In genomic region chr6:14004258-14004657, GRCh38 we compare ENCODE assay signal across 15 cellular contexts.
DNase-seq lines count a peak whose midpoint lies in the region; ATAC-seq and TF ChIP-seq lines count a peak whose summit lies in the region.
"Had no signal": no experiment of that assay in that cellular context is flagged by ENCODE, and none has a peak within 500 bp of the region (broad histone marks: within the 10 kb centered on the region; RNA-seq: fewer than 3 reads in every experiment).

No MANE protein-coding gene starts in this region.

- no peak; a peak in 1 of 4 replicates for TF ChIP-seq EP300 in SK-N-SH (IDR thresholded peaks at IDR 0.05; ENCODE audit: borderline replicate concordance in 1 of 2, low read depth in 1 of 2, low read length in 1 of 2)

- no peak overlapping the region for H4K91ac ChIP-seq in H9 (ENCODE audit: insufficient read length, low read depth, low read length)

- H3K23ac ChIP-seq in H9 (ENCODE audit: insufficient read length, low read depth, low read length): no peak overlapping the region

- no CpG with 5 or more reads among the region's 9 CpGs for WGBS in H9 (ENCODE audit: extremely low coverage, insufficient read length, low lambda C conversion rate)
- WGBS in SK-N-SH (ENCODE audit: low lambda C conversion rate): 82% methylated on average over 9 of the region's 9 CpGs

- no peak overlapping the region for H3K4ac ChIP-seq in H9 (ENCODE audit: low read depth, low read length)

- peaks cover 0 to 5% (median 2%) of the 10 kb centered on the region in 3 experiments; a peak in 2 of 7 replicates for H3K36me3 Mint-ChIP-seq in H9 (ENCODE audit: insufficient read depth in 1 of 3, low read depth in 3 of 3)
- H3K36me3 Mint-ChIP-seq in neural crest cell (ENCODE audit: low read depth): no peaks in the 10 kb centered on the region
- H3K36me3 Mint-ChIP-seq: CD4-positive, CD25-positive, alpha-beta regulatory T cell; CD8-positive, alpha-beta memory T cell had no signal

- H2BK12ac ChIP-seq in H9 (ENCODE audit: insufficient read length, low read depth, low read length): no peak overlapping the region

- H3K9ac ChIP-seq in H9 (ENCODE audit: extremely low read depth, insufficient read length, low read length): no peak overlapping the region
- no peak overlapping the region for H3K9ac ChIP-seq in SK-N-SH

- ATAC-seq in HG03439 (IDR thresholded peaks at IDR 0.05; ENCODE audit: unreplicated experiment): no peak
- ATAC-seq: HCT116 had no signal

- peaks cover 2 to 6% of the 10 kb centered on the region in 2 experiments; a peak in 3 of 5 replicates for H3K9me3 Mint-ChIP-seq in H9
- no peaks in the 10 kb centered on the region for H3K9me3 Mint-ChIP-seq in neural crest cell
- H3K9me3 Mint-ChIP-seq: HFFc6 had no signal

- no peaks in the 10 kb centered on the region for H3K9me3 ChIP-seq in BE2C
- H3K9me3 ChIP-seq in H9 (ENCODE audit: control insufficient read depth, low read depth, low read length): no peaks in the 10 kb centered on the region
- no peaks in the 10 kb centered on the region for H3K9me3 ChIP-seq in SK-N-SH

- H3K79me2 ChIP-seq in H9 (ENCODE audit: insufficient read depth, low read length): no peaks in the 10 kb centered on the region
- H3K79me2 ChIP-seq in SK-N-SH (ENCODE audit: insufficient read depth): no peaks in the 10 kb centered on the region

- POLR2A ChIA-PET in SK-N-SH (lab: Yijun Ruan, JAX): no interaction called here

- no peak overlapping the region for H3K27ac ChIP-seq in H9 (ENCODE audit: insufficient read length, low read depth, low read length)
- no peak overlapping the region for H3K27ac ChIP-seq in SK-N-SH (ENCODE audit: low read depth in 2 of 2, low read length in 1 of 2)

- no peak for TF ChIP-seq RAD21 in SK-N-SH (IDR thresholded peaks at IDR 0.05; ENCODE audit: low read length)

- peak overlapping the region; percentile 0 to 30 (median 12); a peak in 3 of 7 replicates for H3K27ac Mint-ChIP-seq in H9
- H3K27ac Mint-ChIP-seq in neural crest cell (ENCODE audit: unreplicated experiment): peak overlapping the region; percentile 6
- H3K27ac Mint-ChIP-seq: B cell; CD4-positive, CD25-positive, alpha-beta regulatory T cell; CD8-positive, alpha-beta memory T cell; HFFc6 had no signal

- H3K4me1 Mint-ChIP-seq in H9 (peaks cover 21 to 28% of the 10 kb centered on the region in 2 experiments), neural crest cell (peaks cover 9% of the 10 kb centered on the region)
- H3K4me1 Mint-ChIP-seq: B cell; CD4-positive, CD25-positive, alpha-beta regulatory T cell; CD8-positive, alpha-beta memory T cell had no signal

- H4K20me1 ChIP-seq in H9 (ENCODE audit: control insufficient read depth, insufficient read depth, insufficient read length): no peaks in the 10 kb centered on the region
- H4K20me1 ChIP-seq in SK-N-SH (ENCODE audit: insufficient read depth): no peaks in the 10 kb centered on the region

- TF ChIP-seq CTCF in BE2C (IDR thresholded peaks at IDR 0.05; ENCODE audit: low read depth, low read length) (no peak), H9 (conservative IDR thresholded peaks at IDR 0.05) (no peak), SK-N-SH (IDR thresholded peaks at IDR 0.05) (no peak), neural crest cell (conservative IDR thresholded peaks at IDR 0.05) (no peak)

- H4K5ac ChIP-seq in H9 (ENCODE audit: insufficient read length, low read depth, low read length): no peak overlapping the region

- H3K27me3 Mint-ChIP-seq in H9 (ENCODE audit: low read depth) (0 out of 2 replicates have a peak, but pooled peaks cover 1% of the 10 kb centered on the region), neural crest cell (ENCODE audit: low read depth) (no peaks in the 10 kb centered on the region)

- H3K18ac ChIP-seq in H9 (ENCODE audit: insufficient read length, low read depth, low read length): no peak overlapping the region

- DNase-seq in BE2C (peak; percentile 17), H9 (no peak), SK-N-SH (peak; percentile 67), neural crest cell (ENCODE audit: low read depth, low spot score) (no peak), hippocampal formation (lab: John Stamatoyannopoulos, UW) (no peak)
- DNase-seq in activated CD8-positive, alpha-beta memory T cell treated with anti-CD3 and anti-CD28 coated beads for 24 hours: no peak
- DNase-seq: 8988T; C1 segment of cervical spinal cord; CD4-positive, CD25-positive, alpha-beta regulatory T cell; CD8-positive, alpha-beta memory T cell; COR-L47; HFFc6 had no signal

- H2AK5ac ChIP-seq in H9 (ENCODE audit: insufficient read length, low read length): no peak overlapping the region

- H2BK5ac ChIP-seq in H9 (ENCODE audit: insufficient read length, low read length): no peak overlapping the region

- H2BK20ac ChIP-seq in H9 (ENCODE audit: low read depth, low read length, poor library complexity, severe bottlenecking): no peak overlapping the region

- H3K56ac ChIP-seq in H9 (ENCODE audit: insufficient read length, low read depth, low read length): no peak overlapping the region

- no peaks in the 10 kb centered on the region for H3K23me2 ChIP-seq in H9 (ENCODE audit: insufficient read length, low read depth, low read length, poor library complexity, severe bottlenecking)

- peaks cover 17% of the 10 kb centered on the region for H3F3A ChIP-seq in SK-N-SH (replicated peaks; ENCODE audit: insufficient read depth)

- no peaks in the 10 kb centered on the region for H3K9me2 ChIP-seq in SK-N-SH

- no peaks in the 10 kb centered on the region for H3K36me3 ChIP-seq in BE2C
- no peaks in the 10 kb centered on the region for H3K36me3 ChIP-seq in SK-N-SH (replicated peaks in 1 of 2; ENCODE audit: control insufficient read depth in 1 of 2, insufficient read depth in 2 of 2, low read length in 1 of 2)

- H2BK120ac ChIP-seq in H9 (ENCODE audit: low read depth, low read length, poor library complexity, severe bottlenecking): no peak overlapping the region

- CTCF ChIA-PET in SK-N-SH (lab: Yijun Ruan, JAX): interaction anchor here (0.9 to 2.5 kb wide), 2 partner anchors 40 to 95 kb away, joined by 3 to 10 read pairs; no protein-coding TSS in a partner anchor

- H3K4me2 ChIP-seq in H9 (ENCODE audit: insufficient read depth, insufficient read length, low read length): no peak overlapping the region
- no peak overlapping the region for H3K4me2 ChIP-seq in SK-N-SH

- no peaks in the 10 kb centered on the region for H3K27me3 ChIP-seq in BE2C
- H3K27me3 ChIP-seq in H9 (ENCODE audit: insufficient read depth, low read length): no peaks in the 10 kb centered on the region
- H3K27me3 ChIP-seq in SK-N-SH (ENCODE audit: insufficient read depth): no peaks in the 10 kb centered on the region

- no peaks in the 10 kb centered on the region for H3K79me1 ChIP-seq in H9 (ENCODE audit: insufficient read depth, low read depth, low read length, poor library complexity, severe bottlenecking)

- no peak overlapping the region for H4K8ac ChIP-seq in H9 (replicated peaks; ENCODE audit: insufficient read length, low read depth, low read length)

- H3K14ac ChIP-seq in H9 (ENCODE audit: insufficient read depth, low read length): no peak overlapping the region

- H3K4me3 ChIP-seq in BE2C (ENCODE audit: low read depth, low read length) (no peak overlapping the region), SK-N-SH (ENCODE audit: low read depth in 2 of 2, low read length in 1 of 2) (no peak overlapping the region)

- H2AFZ ChIP-seq in H9 (ENCODE audit: low read length) (no peak overlapping the region), SK-N-SH (ENCODE audit: low read depth) (no peak overlapping the region)

- no peak overlapping the region for H3K4me3 Mint-ChIP-seq in H9
- H3K4me3 Mint-ChIP-seq in neural crest cell: no peak overlapping the region
- H3K4me3 Mint-ChIP-seq: B cell; CD4-positive, CD25-positive, alpha-beta regulatory T cell; CD8-positive, alpha-beta memory T cell; HFFc6 had no signal

- no peak overlapping the region for H2BK15ac ChIP-seq in H9 (ENCODE audit: low read depth, low read length)

- peaks cover 19% of the 10 kb centered on the region for H3K4me1 ChIP-seq in BE2C
- H3K4me1 ChIP-seq in H9 (ENCODE audit: insufficient read depth, low read length): peaks cover 10% of the 10 kb centered on the region; the same call in 1 of the 2 replicates
- H3K4me1 ChIP-seq in SK-N-SH (ENCODE audit: control insufficient read depth in 1 of 2, insufficient read depth in 2 of 2, low read depth in 1 of 2, low read length in 1 of 2): peaks cover 11 to 13% of the 10 kb centered on the region in 2 experiments; a peak in 3 of 4 replicates

- no peak overlapping the region for H3T11ph ChIP-seq in H9 (ENCODE audit: low read length)

TF ChIP-seq in SK-N-SH, 30 proteins besides CTCF, POLR2A, EP300 and RAD21:
- TF ChIP-seq GATA2 (CRISPR knock-in tag; IDR thresholded peaks at IDR 0.05) (peak; percentile 79), FOSL2 (IDR thresholded peaks at IDR 0.05; ENCODE audit: borderline replicate concordance, low read depth) (no peak), RCOR1 (IDR thresholded peaks at IDR 0.05; ENCODE audit: low read length) (peak; percentile 66; the same call in 1 of the 2 replicates), SMC3 (IDR thresholded peaks at IDR 0.05; ENCODE audit: low read depth, low read length) (no peak)

Comparison
In these comparisons a context has a peak if more than half of its experiments do, and no peak if none do; other contexts are left out.
1. DNase-seq: peak in BE2C (single experiment) and SK-N-SH (single experiment); none in H9 (single experiment), neural crest cell (single experiment), hippocampal formation (0 of 2) and activated CD8-positive, alpha-beta memory T cell treated with anti-CD3 and anti-CD28 coated beads for 24 hours (single experiment).